Comparison of ENCODE assay signal across 9 cellular contexts in the genomic region with DNA sequence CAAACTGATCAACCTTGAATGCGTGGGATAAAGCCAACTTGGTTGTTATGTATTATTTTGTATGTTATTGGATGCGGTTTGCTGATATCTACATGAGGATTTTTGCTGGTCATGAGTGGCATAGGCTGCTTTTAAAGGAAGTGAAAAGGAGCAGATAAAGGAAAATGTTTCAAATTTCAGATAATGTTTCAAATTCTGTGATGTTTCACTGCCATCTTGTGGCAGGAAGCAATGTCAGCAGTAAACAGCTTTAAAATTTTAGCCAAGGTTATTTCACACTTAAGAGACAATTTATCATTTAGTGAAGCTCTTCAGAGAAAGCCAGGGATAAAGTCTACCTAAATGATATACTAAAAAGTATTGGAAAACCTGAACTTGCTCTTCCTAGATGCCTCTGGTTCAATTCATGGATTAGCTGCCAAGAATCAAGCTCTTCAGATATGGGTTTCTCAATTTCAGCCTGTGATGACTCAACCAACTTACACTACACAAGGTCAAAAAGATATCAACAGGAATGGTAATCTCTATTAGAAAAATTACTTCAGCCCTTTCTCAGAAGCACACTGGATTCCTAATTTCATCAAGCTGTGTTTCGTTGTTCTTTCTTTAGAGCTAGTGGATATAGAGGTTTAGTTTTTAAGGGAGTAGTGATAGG.
DNase-seq lines count a peak whose midpoint lies in the region; ATAC-seq and TF ChIP-seq lines count a peak whose summit lies in the region.
"Had no signal": no experiment of that assay in that cellular context is flagged by ENCODE, and none has a peak within 500 bp of the region (broad histone marks: within the 10 kb centered on the region; RNA-seq: fewer than 3 reads in every experiment).

No MANE protein-coding gene starts in this region.

- no peaks in the 10 kb centered on the region for H3K4me1 ChIP-seq in aorta (ENCODE audit: control insufficient read depth in 1 of 2, insufficient read depth in 2 of 2, low read length in 2 of 2)

- ATAC-seq in activated naive CD8-positive, alpha-beta T cell treated with anti-CD3 and anti-CD28 coated beads, Interleukin-2, amount 50 U/mL, for 24 hours = no peak
- no peak for ATAC-seq in aorta (ENCODE audit: low FRiP score)
- ATAC-seq: naive thymus-derived CD4-positive, alpha-beta T cell had no signal

- H3K4me3 ChIP-seq in coronary artery (no peak overlapping the region), aorta (ENCODE audit: low read length in 2 of 2) (no peak overlapping the region)

- TF ChIP-seq CTCF in GM12873 (IDR thresholded peaks at IDR 0.05; ENCODE audit: insufficient read depth, low read depth, low read length, missing control alignments) = peak; percentile 57
- TF ChIP-seq CTCF in coronary artery (IDR thresholded peaks at IDR 0.05) = peak; percentile 20

- WGBS in aorta, 2 donors = 76 to 78% methylated on average over 3 of the region's 3 CpGs

- peaks cover 5 to 7% of the 10 kb centered on the region in 2 donors for H3K36me3 ChIP-seq in aorta (ENCODE audit: control insufficient read depth in 1 of 2, insufficient read depth in 2 of 2, low read length in 1 of 2)

- H3K27ac ChIP-seq in coronary artery = no peak overlapping the region
- no peak overlapping the region for H3K27ac ChIP-seq in aorta (ENCODE audit: low read depth in 1 of 2, low read length in 2 of 2)

- intact Hi-C loops in aorta (cut with DNase I) = loop anchor here in 1 of 2 donors (10.0 kb wide), 1 partner anchor 615 kb away; no protein-coding TSS in a partner anchor

- H3K36me3 Mint-ChIP-seq in activated naive CD8-positive, alpha-beta T cell treated with anti-CD3 and anti-CD28 coated beads, Interleukin-2, amount 50 U/mL, for 24 hours (ENCODE audit: low read depth) = peaks cover 67% of the 10 kb centered on the region

- H3K27me3 ChIP-seq in aorta (ENCODE audit: control insufficient read depth in 1 of 2, insufficient read depth in 2 of 2, low read length in 1 of 2) = no peaks in the 10 kb centered on the region

- no peaks in the 10 kb centered on the region for H3K9me3 Mint-ChIP-seq in activated naive CD8-positive, alpha-beta T cell treated with anti-CD3 and anti-CD28 coated beads, Interleukin-2, amount 50 U/mL, for 24 hours
- H3K9me3 Mint-ChIP-seq: naive thymus-derived CD4-positive, alpha-beta T cell had no signal

- H3K9me3 ChIP-seq in aorta (ENCODE audit: control insufficient read depth, low read length) = no peaks in the 10 kb centered on the region

- DNase-seq in NCI-H1694 treated with DMSO at 0.1 percent for 48 hours (lab: John Stamatoyannopoulos, UW) (peak; percentile 47), coronary artery (ENCODE audit: low spot score) (no peak), myocyte (ENCODE audit: low read depth) (peak; percentile 21), T1000 (lab: John Stamatoyannopoulos, UW) (no peak), aorta (no peak), GOT3 (lab: John Stamatoyannopoulos, UW) (no peak)
- DNase-seq in activated naive CD8-positive, alpha-beta T cell treated with anti-CD3 and anti-CD28 coated beads, Interleukin-2, amount 50 U/mL, for 24 hours = no peak

- no peaks in the 10 kb centered on the region for H3K27me3 Mint-ChIP-seq in activated naive CD8-positive, alpha-beta T cell treated with anti-CD3 and anti-CD28 coated beads, Interleukin-2, amount 50 U/mL, for 24 hours
- H3K27me3 Mint-ChIP-seq: naive thymus-derived CD4-positive, alpha-beta T cell had no signal

- H3K4me1 Mint-ChIP-seq in activated naive CD8-positive, alpha-beta T cell treated with anti-CD3 and anti-CD28 coated beads, Interleukin-2, amount 50 U/mL, for 24 hours = no peaks in the 10 kb centered on the region

- H3K4me3 Mint-ChIP-seq in activated naive CD8-positive, alpha-beta T cell treated with anti-CD3 and anti-CD28 coated beads, Interleukin-2, amount 50 U/mL, for 24 hours = no peak overlapping the region
- H3K4me3 Mint-ChIP-seq: naive thymus-derived CD4-positive, alpha-beta T cell had no signal

- H3K27ac Mint-ChIP-seq in activated naive CD8-positive, alpha-beta T cell treated with anti-CD3 and anti-CD28 coated beads, Interleukin-2, amount 50 U/mL, for 24 hours = no peak overlapping the region

Comparison
In these comparisons a context has a peak if more than half of its experiments do, and no peak if none do; other contexts are left out.
1. DNase-seq: peak in NCI-H1694 treated with DMSO at 0.1 percent for 48 hours (single experiment) and myocyte (single experiment); none in coronary artery (single experiment), activated naive CD8-positive, alpha-beta T cell treated with anti-CD3 and anti-CD28 coated beads, Interleukin-2, amount 50 U/mL, for 24 hours (single experiment), T1000 (single experiment), aorta (0 of 2) and GOT3 (single experiment).